1 cellular context compared by ENCODE assay signal in the genomic region with DNA sequence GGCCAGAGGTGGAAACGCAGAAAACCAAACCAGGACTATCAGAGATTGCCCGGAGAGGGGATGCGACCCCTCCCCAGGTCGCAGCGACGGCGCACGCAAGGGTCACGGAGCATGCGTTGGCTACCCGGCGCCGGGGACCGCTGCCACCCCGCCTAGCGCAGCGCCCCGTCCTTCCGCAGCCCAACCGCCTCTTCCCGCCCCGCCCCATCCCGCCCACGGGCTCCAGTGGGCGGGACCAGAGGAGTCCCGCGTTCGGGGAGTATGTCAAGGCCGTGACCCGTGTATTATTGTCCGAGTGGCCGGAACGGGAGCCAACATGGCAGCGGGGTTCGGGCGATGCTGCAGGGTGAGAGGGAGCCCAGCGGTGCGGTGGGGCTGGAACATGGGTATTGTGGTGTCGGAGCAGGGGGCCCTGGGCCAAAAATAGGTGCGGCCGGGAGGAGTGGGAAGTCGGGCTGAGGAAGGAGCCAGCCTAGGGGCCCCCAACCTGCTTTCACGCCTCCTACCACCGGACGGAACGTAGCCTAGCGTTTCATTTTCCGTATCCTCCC.
TF ChIP-seq lines count a peak whose summit lies in the region.

ACADM (plus strand) TSS at position 238 of the 551 bp plus-strand sequence; CDS start at position 317, 79 bp downstream.

TF ChIP-seq in K562, 482 proteins besides CTCF, POLR2A, EP300 and RAD21 (continued from another document and continues in another):
- TF ChIP-seq, protein P1, sequence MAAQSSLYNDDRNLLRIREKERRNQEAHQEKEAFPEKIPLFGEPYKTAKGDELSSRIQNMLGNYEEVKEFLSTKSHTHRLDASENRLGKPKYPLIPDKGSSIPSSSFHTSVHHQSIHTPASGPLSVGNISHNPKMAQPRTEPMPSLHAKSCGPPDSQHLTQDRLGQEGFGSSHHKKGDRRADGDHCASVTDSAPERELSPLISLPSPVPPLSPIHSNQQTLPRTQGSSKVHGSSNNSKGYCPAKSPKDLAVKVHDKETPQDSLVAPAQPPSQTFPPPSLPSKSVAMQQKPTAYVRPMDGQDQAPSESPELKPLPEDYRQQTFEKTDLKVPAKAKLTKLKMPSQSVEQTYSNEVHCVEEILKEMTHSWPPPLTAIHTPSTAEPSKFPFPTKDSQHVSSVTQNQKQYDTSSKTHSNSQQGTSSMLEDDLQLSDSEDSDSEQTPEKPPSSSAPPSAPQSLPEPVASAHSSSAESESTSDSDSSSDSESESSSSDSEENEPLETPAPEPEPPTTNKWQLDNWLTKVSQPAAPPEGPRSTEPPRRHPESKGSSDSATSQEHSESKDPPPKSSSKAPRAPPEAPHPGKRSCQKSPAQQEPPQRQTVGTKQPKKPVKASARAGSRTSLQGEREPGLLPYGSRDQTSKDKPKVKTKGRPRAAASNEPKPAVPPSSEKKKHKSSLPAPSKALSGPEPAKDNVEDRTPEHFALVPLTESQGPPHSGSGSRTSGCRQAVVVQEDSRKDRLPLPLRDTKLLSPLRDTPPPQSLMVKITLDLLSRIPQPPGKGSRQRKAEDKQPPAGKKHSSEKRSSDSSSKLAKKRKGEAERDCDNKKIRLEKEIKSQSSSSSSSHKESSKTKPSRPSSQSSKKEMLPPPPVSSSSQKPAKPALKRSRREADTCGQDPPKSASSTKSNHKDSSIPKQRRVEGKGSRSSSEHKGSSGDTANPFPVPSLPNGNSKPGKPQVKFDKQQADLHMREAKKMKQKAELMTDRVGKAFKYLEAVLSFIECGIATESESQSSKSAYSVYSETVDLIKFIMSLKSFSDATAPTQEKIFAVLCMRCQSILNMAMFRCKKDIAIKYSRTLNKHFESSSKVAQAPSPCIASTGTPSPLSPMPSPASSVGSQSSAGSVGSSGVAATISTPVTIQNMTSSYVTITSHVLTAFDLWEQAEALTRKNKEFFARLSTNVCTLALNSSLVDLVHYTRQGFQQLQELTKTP (IDR thresholded peaks at IDR 0.05; ENCODE audit: low read depth in 1 of 2, partially characterized antibody in 2 of 2) = peak; percentile 56 to 84
- TF ChIP-seq, protein P2, sequence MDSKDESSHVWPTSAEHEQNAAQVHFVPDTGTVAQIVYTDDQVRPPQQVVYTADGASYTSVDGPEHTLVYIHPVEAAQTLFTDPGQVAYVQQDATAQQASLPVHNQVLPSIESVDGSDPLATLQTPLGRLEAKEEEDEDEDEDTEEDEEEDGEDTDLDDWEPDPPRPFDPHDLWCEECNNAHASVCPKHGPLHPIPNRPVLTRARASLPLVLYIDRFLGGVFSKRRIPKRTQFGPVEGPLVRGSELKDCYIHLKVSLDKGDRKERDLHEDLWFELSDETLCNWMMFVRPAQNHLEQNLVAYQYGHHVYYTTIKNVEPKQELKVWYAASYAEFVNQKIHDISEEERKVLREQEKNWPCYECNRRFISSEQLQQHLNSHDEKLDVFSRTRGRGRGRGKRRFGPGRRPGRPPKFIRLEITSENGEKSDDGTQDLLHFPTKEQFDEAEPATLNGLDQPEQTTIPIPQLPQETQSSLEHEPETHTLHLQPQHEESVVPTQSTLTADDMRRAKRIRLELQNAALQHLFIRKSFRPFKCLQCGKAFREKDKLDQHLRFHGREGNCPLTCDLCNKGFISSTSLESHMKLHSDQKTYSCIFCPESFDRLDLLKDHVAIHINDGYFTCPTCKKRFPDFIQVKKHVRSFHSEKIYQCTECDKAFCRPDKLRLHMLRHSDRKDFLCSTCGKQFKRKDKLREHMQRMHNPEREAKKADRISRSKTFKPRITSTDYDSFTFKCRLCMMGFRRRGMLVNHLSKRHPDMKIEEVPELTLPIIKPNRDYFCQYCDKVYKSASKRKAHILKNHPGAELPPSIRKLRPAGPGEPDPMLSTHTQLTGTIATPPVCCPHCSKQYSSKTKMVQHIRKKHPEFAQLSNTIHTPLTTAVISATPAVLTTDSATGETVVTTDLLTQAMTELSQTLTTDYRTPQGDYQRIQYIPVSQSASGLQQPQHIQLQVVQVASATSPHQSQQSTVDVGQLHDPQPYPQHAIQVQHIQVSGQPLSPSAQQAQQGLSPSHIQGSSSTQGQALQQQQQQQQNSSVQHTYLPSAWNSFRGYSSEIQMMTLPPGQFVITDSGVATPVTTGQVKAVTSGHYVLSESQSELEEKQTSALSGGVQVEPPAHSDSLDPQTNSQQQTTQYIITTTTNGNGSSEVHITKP (IDR thresholded peaks at IDR 0.05; ENCODE audit: partially characterized antibody) = peak; percentile 12
- TF ChIP-seq MAFG (tag; conservative IDR thresholded peaks at IDR 0.05) = no peak
- TF ChIP-seq TAF9B (IDR thresholded peaks at IDR 0.05; ENCODE audit: partially characterized antibody) = peak; percentile 89
- TF ChIP-seq POLR2H (tag; IDR thresholded peaks at IDR 0.05; ENCODE audit: low read depth) = peak; percentile 86
- TF ChIP-seq, protein P3, sequence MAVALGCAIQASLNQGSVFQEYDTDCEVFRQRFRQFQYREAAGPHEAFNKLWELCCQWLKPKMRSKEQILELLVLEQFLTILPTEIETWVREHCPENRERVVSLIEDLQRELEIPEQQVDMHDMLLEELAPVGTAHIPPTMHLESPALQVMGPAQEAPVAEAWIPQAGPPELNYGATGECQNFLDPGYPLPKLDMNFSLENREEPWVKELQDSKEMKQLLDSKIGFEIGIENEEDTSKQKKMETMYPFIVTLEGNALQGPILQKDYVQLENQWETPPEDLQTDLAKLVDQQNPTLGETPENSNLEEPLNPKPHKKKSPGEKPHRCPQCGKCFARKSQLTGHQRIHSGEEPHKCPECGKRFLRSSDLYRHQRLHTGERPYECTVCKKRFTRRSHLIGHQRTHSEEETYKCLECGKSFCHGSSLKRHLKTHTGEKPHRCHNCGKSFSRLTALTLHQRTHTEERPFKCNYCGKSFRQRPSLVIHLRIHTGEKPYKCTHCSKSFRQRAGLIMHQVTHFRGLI (CRISPR knock-in tag; IDR thresholded peaks at IDR 0.05) = no peak
- TF ChIP-seq SIRT6 (IDR thresholded peaks at IDR 0.05; ENCODE audit: low read depth, low read length) = no peak
- TF ChIP-seq SMARCA5 (IDR thresholded peaks at IDR 0.05) = no peak
- TF ChIP-seq TAF1 (IDR thresholded peaks at IDR 0.05; ENCODE audit: control insufficient read depth, extremely low read depth, insufficient read depth, low read length, severe bottlenecking) = peak; percentile 98
- TF ChIP-seq NFRKB (IDR thresholded peaks at IDR 0.05; ENCODE audit: low read depth) = peak; percentile 85
- peak; percentile 78 for TF ChIP-seq TFAP4 (CRISPR knock-in tag; IDR thresholded peaks at IDR 0.05; ENCODE audit: borderline replicate concordance)
- TF ChIP-seq CREB3L1 (IDR thresholded peaks at IDR 0.05; ENCODE audit: borderline replicate concordance, low read depth) = peak; percentile 63; the same call in 1 of the 2 replicates
- TF ChIP-seq HEY1 (CRISPR knock-in tag; IDR thresholded peaks at IDR 0.05; ENCODE audit: borderline replicate concordance) = no peak
- TF ChIP-seq ZNF699 (CRISPR knock-in tag; IDR thresholded peaks at IDR 0.05; ENCODE audit: insufficient replicate concordance) = no peak
- TF ChIP-seq TRIM24 (IDR thresholded peaks at IDR 0.05) = no peak
- peak; percentile 62 for TF ChIP-seq SMARCE1 (IDR thresholded peaks at IDR 0.05)
- no peak for TF ChIP-seq BMI1 (IDR thresholded peaks at IDR 0.05; ENCODE audit: low read length)
- TF ChIP-seq, protein P4, sequence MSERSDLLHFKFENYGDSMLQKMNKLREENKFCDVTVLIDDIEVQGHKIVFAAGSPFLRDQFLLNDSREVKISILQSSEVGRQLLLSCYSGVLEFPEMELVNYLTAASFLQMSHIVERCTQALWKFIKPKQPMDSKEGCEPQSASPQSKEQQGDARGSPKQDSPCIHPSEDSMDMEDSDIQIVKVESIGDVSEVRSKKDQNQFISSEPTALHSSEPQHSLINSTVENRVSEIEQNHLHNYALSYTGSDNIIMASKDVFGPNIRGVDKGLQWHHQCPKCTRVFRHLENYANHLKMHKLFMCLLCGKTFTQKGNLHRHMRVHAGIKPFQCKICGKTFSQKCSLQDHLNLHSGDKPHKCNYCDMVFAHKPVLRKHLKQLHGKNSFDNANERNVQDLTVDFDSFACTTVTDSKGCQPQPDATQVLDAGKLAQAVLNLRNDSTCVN (CRISPR knock-in tag; IDR thresholded peaks at IDR 0.05) = peak; percentile 2; the same call in 1 of the 2 replicates
- no peak for TF ChIP-seq DLX4 (CRISPR knock-in tag; IDR thresholded peaks at IDR 0.05)
- TF ChIP-seq NBN (IDR thresholded peaks at IDR 0.05; ENCODE audit: low read depth) = peak; percentile 80; the same call in 1 of the 2 replicates
- TF ChIP-seq RB1 (IDR thresholded peaks at IDR 0.05; ENCODE audit: low read depth) = peak; percentile 80; the same call in 1 of the 2 replicates
- peak; percentile 83 for TF ChIP-seq EP400 (IDR thresholded peaks at IDR 0.05)
- no peak for TF ChIP-seq PHB2 (IDR thresholded peaks at IDR 0.05; ENCODE audit: low read depth)
- no peak for TF ChIP-seq PTBP1 (IDR thresholded peaks at IDR 0.05; ENCODE audit: low read depth, low read length)
- TF ChIP-seq HNRNPLL (IDR thresholded peaks at IDR 0.05; ENCODE audit: low read depth, low read length, poor library complexity, severe bottlenecking) = peak; percentile 98
- TF ChIP-seq ATF7 (IDR thresholded peaks at IDR 0.05) = peak; percentile 52
- peak; percentile 78 for TF ChIP-seq SP1 (CRISPR knock-in tag; IDR thresholded peaks at IDR 0.05)
- peak; percentile 56 for TF ChIP-seq BRD9 (IDR thresholded peaks at IDR 0.05; ENCODE audit: low read depth, partially characterized antibody)
- TF ChIP-seq SMARCC2 (IDR thresholded peaks at IDR 0.05; ENCODE audit: low read depth) = 0 out of 2 replicates have a peak, but pooled peaks have one; percentile 62
- TF ChIP-seq, protein P5, sequence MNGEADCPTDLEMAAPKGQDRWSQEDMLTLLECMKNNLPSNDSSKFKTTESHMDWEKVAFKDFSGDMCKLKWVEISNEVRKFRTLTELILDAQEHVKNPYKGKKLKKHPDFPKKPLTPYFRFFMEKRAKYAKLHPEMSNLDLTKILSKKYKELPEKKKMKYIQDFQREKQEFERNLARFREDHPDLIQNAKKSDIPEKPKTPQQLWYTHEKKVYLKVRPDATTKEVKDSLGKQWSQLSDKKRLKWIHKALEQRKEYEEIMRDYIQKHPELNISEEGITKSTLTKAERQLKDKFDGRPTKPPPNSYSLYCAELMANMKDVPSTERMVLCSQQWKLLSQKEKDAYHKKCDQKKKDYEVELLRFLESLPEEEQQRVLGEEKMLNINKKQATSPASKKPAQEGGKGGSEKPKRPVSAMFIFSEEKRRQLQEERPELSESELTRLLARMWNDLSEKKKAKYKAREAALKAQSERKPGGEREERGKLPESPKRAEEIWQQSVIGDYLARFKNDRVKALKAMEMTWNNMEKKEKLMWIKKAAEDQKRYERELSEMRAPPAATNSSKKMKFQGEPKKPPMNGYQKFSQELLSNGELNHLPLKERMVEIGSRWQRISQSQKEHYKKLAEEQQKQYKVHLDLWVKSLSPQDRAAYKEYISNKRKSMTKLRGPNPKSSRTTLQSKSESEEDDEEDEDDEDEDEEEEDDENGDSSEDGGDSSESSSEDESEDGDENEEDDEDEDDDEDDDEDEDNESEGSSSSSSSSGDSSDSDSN (IDR thresholded peaks at IDR 0.05; ENCODE audit: borderline replicate concordance in 1 of 2, low read depth in 2 of 2, low read length in 2 of 2) = peak; percentile 32 to 81; a peak in 1 of 4 replicates
- TF ChIP-seq YY1 (IDR thresholded peaks at IDR 0.05; ENCODE audit: borderline replicate concordance in 1 of 3, control insufficient read depth in 1 of 3, extremely low read depth in 1 of 3, insufficient read depth in 3 of 3, insufficient read length in 1 of 3, insufficient replicate concordance in 2 of 3, low read depth in 1 of 3, low read length in 2 of 3) = peak; percentile 51 to 97 (median 90)
- peak; percentile 72; the same call in 1 of the 2 replicates for TF ChIP-seq PML (IDR thresholded peaks at IDR 0.05; ENCODE audit: low read length)
- TF ChIP-seq, protein P6, sequence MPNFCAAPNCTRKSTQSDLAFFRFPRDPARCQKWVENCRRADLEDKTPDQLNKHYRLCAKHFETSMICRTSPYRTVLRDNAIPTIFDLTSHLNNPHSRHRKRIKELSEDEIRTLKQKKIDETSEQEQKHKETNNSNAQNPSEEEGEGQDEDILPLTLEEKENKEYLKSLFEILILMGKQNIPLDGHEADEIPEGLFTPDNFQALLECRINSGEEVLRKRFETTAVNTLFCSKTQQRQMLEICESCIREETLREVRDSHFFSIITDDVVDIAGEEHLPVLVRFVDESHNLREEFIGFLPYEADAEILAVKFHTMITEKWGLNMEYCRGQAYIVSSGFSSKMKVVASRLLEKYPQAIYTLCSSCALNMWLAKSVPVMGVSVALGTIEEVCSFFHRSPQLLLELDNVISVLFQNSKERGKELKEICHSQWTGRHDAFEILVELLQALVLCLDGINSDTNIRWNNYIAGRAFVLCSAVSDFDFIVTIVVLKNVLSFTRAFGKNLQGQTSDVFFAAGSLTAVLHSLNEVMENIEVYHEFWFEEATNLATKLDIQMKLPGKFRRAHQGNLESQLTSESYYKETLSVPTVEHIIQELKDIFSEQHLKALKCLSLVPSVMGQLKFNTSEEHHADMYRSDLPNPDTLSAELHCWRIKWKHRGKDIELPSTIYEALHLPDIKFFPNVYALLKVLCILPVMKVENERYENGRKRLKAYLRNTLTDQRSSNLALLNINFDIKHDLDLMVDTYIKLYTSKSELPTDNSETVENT (CRISPR knock-in tag; IDR thresholded peaks at IDR 0.05) = peak; percentile 85; the same call in 1 of the 2 replicates
- TF ChIP-seq BACH1 (tag; IDR thresholded peaks at IDR 0.05) = no peak
- TF ChIP-seq PHF20 (IDR thresholded peaks at IDR 0.05; ENCODE audit: partially characterized antibody) = peak; percentile 20
- peak; percentile 67; the same call in 1 of the 2 replicates for TF ChIP-seq LCOR (CRISPR knock-in tag; IDR thresholded peaks at IDR 0.05)
- peak; percentile 29; the same call in 1 of the 2 replicates for TF ChIP-seq ARID1B (IDR thresholded peaks at IDR 0.05)
